Comparison of ENCODE assay signal across 18 cellular contexts in the genomic region with DNA sequence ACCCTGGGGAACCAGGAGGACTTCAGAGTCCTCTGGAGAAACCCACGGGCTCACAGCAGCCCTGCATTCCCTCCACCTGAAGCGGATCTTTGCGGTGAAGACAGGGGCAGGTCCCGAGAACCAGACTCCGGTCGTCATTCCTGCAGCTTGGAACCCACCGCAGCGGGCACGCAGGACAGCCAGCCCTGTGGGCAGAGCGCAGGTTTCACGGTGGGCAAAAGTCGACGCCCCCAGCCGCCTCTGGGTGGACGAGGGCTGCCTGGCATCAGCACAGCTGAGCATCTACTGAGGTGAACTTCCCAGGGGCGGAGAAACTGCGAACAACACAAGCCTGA.
DNase-seq lines count a peak whose midpoint lies in the region; ATAC-seq and TF ChIP-seq lines count a peak whose summit lies in the region.
"Had no signal": no experiment of that assay in that cellular context is flagged by ENCODE, and none has a peak within 500 bp of the region (broad histone marks: within the 10 kb centered on the region; RNA-seq: fewer than 3 reads in every experiment).

No MANE protein-coding gene starts in this region.

- no peak overlapping the region for H4K91ac ChIP-seq in IMR-90 (ENCODE audit: insufficient read depth, low read depth, low read length)

- H3K23ac ChIP-seq in IMR-90 (ENCODE audit: low read depth, low read length), result no peak overlapping the region

- no peak for ATAC-seq in heart right ventricle
- ATAC-seq in IMR-90 (ENCODE audit: low read depth), result no peak
- ATAC-seq: GM12878 had no signal

- no peak overlapping the region for H2BK20ac ChIP-seq in IMR-90 (ENCODE audit: low read depth, low read length)

- no peak overlapping the region for H3K9ac ChIP-seq in IMR-90 (ENCODE audit: low read depth, low read length)
- H3K9ac ChIP-seq: BLaER1 treated with 17β-estradiol and CSF1 and Interleukin-3, amounts not matched to agents 10 nM and 100 nM had no signal

- peaks cover 0 to 12% of the 10 kb centered on the region in 2 donors for H3K9me3 ChIP-seq in right atrium auricular region
- H3K9me3 ChIP-seq in heart right ventricle, result peaks cover 0 to 21% (median 5%) of the 10 kb centered on the region in 11 donors
- no peaks in the 10 kb centered on the region for H3K9me3 ChIP-seq in IMR-90 (ENCODE audit: control insufficient read depth, insufficient read depth, low read length)

- POLR2A ChIA-PET in IMR-90 (lab: Charles Lee; ENCODE audit: unreplicated experiment), result no interaction called here

- TF ChIP-seq POLR2A in IMR-90 (IDR thresholded peaks at IDR 0.05; ENCODE audit: low read depth, low read length), result no peak

- H3K18ac ChIP-seq in IMR-90 (ENCODE audit: low read depth, low read length), result no peak overlapping the region

- no peak overlapping the region for H2AFZ ChIP-seq in IMR-90 (replicated peaks; ENCODE audit: low read length, poor library complexity)

- CTCF ChIA-PET in IMR-90 (lab: Yijun Ruan, JAX), result no interaction called here

- dilution Hi-C loops in IMR-90 (cut with HindIII; ENCODE audit: low sequenced_read_pairs, unreplicated experiment), result no loop called here

- no peaks in the 10 kb centered on the region for H3K27me3 ChIP-seq in right atrium auricular region
- H3K27me3 ChIP-seq in heart right ventricle, result peaks cover 0 to 8% (median 0%) of the 10 kb centered on the region in 7 donors
- H3K27me3 ChIP-seq in IMR-90 (ENCODE audit: control insufficient read depth, insufficient read depth, low read length), result no peaks in the 10 kb centered on the region
- H3K27me3 ChIP-seq: BLaER1 treated with 17β-estradiol and CSF1 and Interleukin-3, amounts not matched to agents 10 nM and 100 nM had no signal

- no TSS peak for BruUV-seq in IMR-90 (replicated peaks; lab: Mats Ljungman, UMichigan)

- H2AK9ac ChIP-seq in IMR-90 (replicated peaks; ENCODE audit: low read depth, low read length, poor library complexity), result peak overlapping the region; percentile 19

- H2BK5ac ChIP-seq in IMR-90 (ENCODE audit: low read depth, low read length, poor library complexity, severe bottlenecking), result no peak overlapping the region

- WGBS in heart right ventricle, 2 donors, result 83 to 85% methylated on average over 17 of the region's 17 CpGs
- 98% methylated on average over 12 of the region's 17 CpGs; no CpG with 5 or more reads in 1 of the 2 experiments for WGBS in IMR-90 (ENCODE audit: extremely low coverage in 2 of 2, insufficient read length in 1 of 2), 2 experiments

- H3K14ac ChIP-seq in IMR-90 (replicated peaks; ENCODE audit: low read depth, low read length), result no peak overlapping the region

- H3K4me1 ChIP-seq in right atrium auricular region (peaks cover 0 to 21% of the 10 kb centered on the region in 2 donors), heart right ventricle (peaks cover 3 to 19% (median 7%) of the 10 kb centered on the region in 9 donors), IMR-90 (ENCODE audit: control insufficient read depth, insufficient read depth, low read length) (peaks cover 20% of the 10 kb centered on the region)

- TF ChIP-seq CTCF in right atrium auricular region (IDR thresholded peaks at IDR 0.05), result no peak
- TF ChIP-seq CTCF in heart right ventricle (IDR thresholded peaks at IDR 0.05), result no peak
- TF ChIP-seq CTCF in IMR-90 (conservative IDR thresholded peaks at IDR 0.05; ENCODE audit: low read depth, low read length), result no peak

- H3K4me3 ChIP-seq in right atrium auricular region (no peak overlapping the region), heart right ventricle (no peak overlapping the region), IMR-90 (ENCODE audit: insufficient read depth, low read depth, low read length) (no peak overlapping the region)
- H3K4me3 ChIP-seq: BLaER1 treated with 17β-estradiol and CSF1 and Interleukin-3, amounts not matched to agents 10 nM and 100 nM; GM12878 had no signal

- H3K27ac ChIP-seq in right atrium auricular region (no peak overlapping the region), heart right ventricle (no peak overlapping the region), IMR-90 (ENCODE audit: insufficient read depth, low read length) (no peak overlapping the region)
- H3K27ac ChIP-seq: BLaER1 treated with 17β-estradiol and CSF1 and Interleukin-3, amounts not matched to agents 10 nM and 100 nM; HL-60 had no signal

- H3K4ac ChIP-seq in IMR-90 (ENCODE audit: low read depth, low read length), result no peak overlapping the region

- H3K9me1 ChIP-seq in IMR-90 (ENCODE audit: insufficient read depth, low read length), result peaks cover 15% of the 10 kb centered on the region

- H3K56ac ChIP-seq in IMR-90 (ENCODE audit: extremely low read depth, insufficient read depth, low read length), result no peak overlapping the region

- H2BK15ac ChIP-seq in IMR-90 (ENCODE audit: low read depth, low read length), result no peak overlapping the region

- no peak overlapping the region for H2BK120ac ChIP-seq in IMR-90 (ENCODE audit: low read depth, low read length)

- H4K20me1 ChIP-seq in IMR-90 (ENCODE audit: insufficient read depth, low read length), result no peaks in the 10 kb centered on the region
- H4K20me1 ChIP-seq: BLaER1 treated with 17β-estradiol and CSF1 and Interleukin-3, amounts not matched to agents 10 nM and 100 nM had no signal

- no peak for TF ChIP-seq RAD21 in IMR-90 (IDR thresholded peaks at IDR 0.05; ENCODE audit: low read length)

- no peak overlapping the region for H3K4me2 ChIP-seq in IMR-90 (ENCODE audit: low read depth, low read length)

- intact Hi-C loops in heart right ventricle (cut with DNase I) (no loop called here), IMR-90 (cut with micrococcal nuclease) (no loop called here), posterior vena cava (cut with DNase I) (no loop called here)

- no peaks in the 10 kb centered on the region for H3K36me3 ChIP-seq in right atrium auricular region
- no peaks in the 10 kb centered on the region for H3K36me3 ChIP-seq in heart right ventricle
- H3K36me3 ChIP-seq in IMR-90 (ENCODE audit: control insufficient read depth, insufficient read depth, low read length), result no peaks in the 10 kb centered on the region
- H3K36me3 ChIP-seq: BLaER1 treated with 17β-estradiol and CSF1 and Interleukin-3, amounts not matched to agents 10 nM and 100 nM had no signal

- in situ Hi-C loops in IMR-90 (cut with MboI; ENCODE audit: low sequenced_read_pairs), result no loop called here

- H2AK5ac ChIP-seq in IMR-90 (ENCODE audit: low read depth, low read length), result no peak overlapping the region

- H3K79me1 ChIP-seq in IMR-90 (ENCODE audit: low read depth in 1 of 2, low read length in 2 of 2), result 0 out of 4 replicates have a peak, but pooled peaks cover 0 to 4% of the 10 kb centered on the region in 2 experiments

- peak; percentile 30 for DNase-seq in right atrium auricular region (ENCODE audit: low spot score)
- DNase-seq in heart right ventricle, result no peak
- no peak for DNase-seq in IMR-90
- peak; percentile 67 for DNase-seq in mesenteric fat pad (ENCODE audit: low spot score)
- DNase-seq in posterior vena cava (ENCODE audit: low spot score), result peak; percentile 70
- no peak for DNase-seq in kidney tubule cell (ENCODE audit: low spot score)
- no peak for DNase-seq in NCI-H1417 (lab: John Stamatoyannopoulos, UW)
- no peak for DNase-seq in Kasumi-1 (lab: John Stamatoyannopoulos, UW)
- DNase-seq: CD4-positive, CD25-positive, alpha-beta regulatory T cell; CD8-positive, alpha-beta memory T cell; COR-L47; DMS 273 treated with DMSO at 0.1 percent for 48 hours; DND-41; EL; HCEC 1CT had no signal

- H4K5ac ChIP-seq in IMR-90 (ENCODE audit: low read depth, low read length), result no peak overlapping the region

- H4K8ac ChIP-seq in IMR-90 (ENCODE audit: low read depth in 2 of 2, low read length in 2 of 2), result no peak overlapping the region

TF ChIP-seq in IMR-90, 13 proteins besides CTCF, POLR2A, EP300 and RAD21:
- TF ChIP-seq, protein P1, sequence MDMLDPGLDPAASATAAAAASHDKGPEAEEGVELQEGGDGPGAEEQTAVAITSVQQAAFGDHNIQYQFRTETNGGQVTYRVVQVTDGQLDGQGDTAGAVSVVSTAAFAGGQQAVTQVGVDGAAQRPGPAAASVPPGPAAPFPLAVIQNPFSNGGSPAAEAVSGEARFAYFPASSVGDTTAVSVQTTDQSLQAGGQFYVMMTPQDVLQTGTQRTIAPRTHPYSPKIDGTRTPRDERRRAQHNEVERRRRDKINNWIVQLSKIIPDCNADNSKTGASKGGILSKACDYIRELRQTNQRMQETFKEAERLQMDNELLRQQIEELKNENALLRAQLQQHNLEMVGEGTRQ (IDR thresholded peaks at IDR 0.05; ENCODE audit: low read depth, low read length), result no peak
- no peak for TF ChIP-seq FOS (IDR thresholded peaks at IDR 0.05; ENCODE audit: low read depth, low read length)
- TF ChIP-seq CHD1 (IDR thresholded peaks at IDR 0.05; ENCODE audit: low read depth, low read length), result no peak
- TF ChIP-seq RFX5 (IDR thresholded peaks at IDR 0.05; ENCODE audit: low read depth, low read length), result no peak
- TF ChIP-seq BHLHE40 (IDR thresholded peaks at IDR 0.05; ENCODE audit: low read depth, low read length), result no peak

Comparison
In these comparisons a context has a peak if more than half of its experiments do, and no peak if none do; other contexts are left out.
1. DNase-seq: peak in right atrium auricular region (single experiment), mesenteric fat pad (single experiment) and posterior vena cava (single experiment); none in heart right ventricle (0 of 2), IMR-90 (single experiment), kidney tubule cell (single experiment), NCI-H1417 (0 of 3) and Kasumi-1 (0 of 2).